Comparison of ENCODE assay signal across 8 cellular contexts in the genomic region with DNA sequence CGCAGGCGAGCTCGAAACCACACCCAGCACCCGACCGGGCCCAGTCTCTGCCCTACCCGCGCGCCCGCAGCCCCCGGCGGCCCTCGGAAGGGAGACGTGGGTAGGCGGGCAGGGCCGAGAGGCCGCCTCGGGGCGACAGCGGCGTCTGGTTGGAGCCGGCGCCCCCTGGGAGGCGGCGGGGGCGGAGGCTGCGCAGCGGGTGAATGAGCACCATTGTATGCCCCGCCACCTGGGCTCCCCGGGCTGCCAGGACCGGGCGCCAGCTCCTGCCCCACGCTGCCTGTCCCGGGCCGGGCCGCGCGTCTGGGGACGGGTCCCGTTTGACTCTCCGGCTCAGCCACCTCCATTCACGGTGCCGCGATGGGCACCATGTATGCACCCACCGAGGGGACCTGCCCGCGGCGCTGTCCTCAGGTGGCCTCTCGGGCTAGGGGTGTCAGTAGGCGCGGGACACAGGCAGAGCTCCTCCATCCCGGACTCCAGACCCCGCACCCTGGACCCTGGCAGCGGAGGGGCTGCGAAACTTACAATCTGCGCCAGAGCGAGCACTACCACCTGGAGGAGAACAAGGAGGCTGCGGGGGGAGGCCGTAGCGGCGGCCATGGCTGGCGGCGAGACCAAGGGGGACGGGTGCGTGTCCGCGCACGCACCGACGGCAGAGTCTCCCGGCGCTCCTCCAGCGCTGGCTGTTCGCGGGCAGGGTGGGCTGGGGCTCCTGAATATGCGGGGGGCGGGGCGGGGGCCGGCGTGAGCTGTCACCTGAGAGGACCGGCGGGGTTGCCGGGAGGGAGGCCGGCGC. TPM values are rescaled to one million over a fixed set of nuclear protein-coding genes. Genes with fewer than 3 reads are reported as not detected.
DNase-seq lines count a peak whose midpoint lies in the region; ATAC-seq and TF ChIP-seq lines count a peak whose summit lies in the region.

Gene COL9A2 (minus strand): TSS at position 692 of the 799 bp plus-strand sequence. CDS start 89 bp downstream, at position 603.

- H3K4me3 ChIP-seq in OCI-LY3 (ENCODE audit: low read length): peak within 1 kb of the TSS; percentile 76
- peak within 1 kb of the TSS in 2 of 3 donors; percentile 29 to 37 for H3K4me3 ChIP-seq in thyroid gland (replicated peaks in 1 of 3)

- H4K20me1 ChIP-seq in OCI-LY3 (ENCODE audit: insufficient read depth, low read length): no peaks in the 10 kb centered on the region

- intact Hi-C loops in thyroid gland (cut with DNase I): no loop called here

- peak within 1 kb of the TSS; percentile 49 for H3K9ac ChIP-seq in OCI-LY3 (ENCODE audit: low read length)

- peak; percentile 41 for DNase-seq in activated T-helper 9 cell treated with anti-CD3 and anti-CD28 coated beads, Interleukin-2, amount 50 U/mL, for 16 hours (ENCODE audit: low read depth)
- DNase-seq in germinal center (ENCODE audit: low spot score): peak; percentile 90
- DNase-seq in nucleus accumbens (lab: John Stamatoyannopoulos, UW): peak in 51 of 56 donors; percentile 35 to 92 (median 74)
- DNase-seq in thyroid gland: peak; percentile 70 to 72
- no peak for DNase-seq in cerebellar nuclear complex (lab: John Stamatoyannopoulos, UW)
- DNase-seq in SHP77 treated with DMSO at 0.1 percent for 48 hours (lab: John Stamatoyannopoulos, UW): no peak

- H3K27me3 ChIP-seq in OCI-LY3 (ENCODE audit: low read depth, low read length): peaks cover 9% of the 10 kb centered on the region; the same call in 1 of the 2 replicates
- H3K27me3 ChIP-seq in thyroid gland: no peaks in the 10 kb centered on the region

- peak within 1 kb of the TSS; percentile 93 for H3K4me2 ChIP-seq in OCI-LY3 (ENCODE audit: low read length)

- H3K36me3 ChIP-seq in OCI-LY3 (replicated peaks; ENCODE audit: low read depth, low read length) (no peaks in the 10 kb centered on the region), thyroid gland (no peaks in the 10 kb centered on the region)

- TF ChIP-seq POLR2A in thyroid gland (IDR thresholded peaks at IDR 0.05): peak in 1 of 2 donors; percentile 36

- peak within 1 kb of the TSS; percentile 91 for H2AFZ ChIP-seq in OCI-LY3 (ENCODE audit: low read depth, low read length)

- peak; percentile 35 for ATAC-seq in GM18517 (IDR thresholded peaks at IDR 0.05; ENCODE audit: unreplicated experiment)

- no peaks in the 10 kb centered on the region for H3K79me2 ChIP-seq in OCI-LY3 (ENCODE audit: low read length)

- H3K4me1 ChIP-seq in OCI-LY3 (ENCODE audit: low read length) (peaks cover 38% of the 10 kb centered on the region), thyroid gland (peaks cover 16 to 17% of the 10 kb centered on the region in 2 donors)

- no CpG with 5 or more reads among the region's 84 CpGs for WGBS in thyroid gland, 2 donors

- TF ChIP-seq CTCF in OCI-LY3 (IDR thresholded peaks at IDR 0.05; ENCODE audit: low read depth, low read length): no peak; the same call in 1 of the 2 replicates
- TF ChIP-seq CTCF in thyroid gland (IDR thresholded peaks at IDR 0.05): no peak

- H3K9me3 ChIP-seq in OCI-LY3 (ENCODE audit: insufficient read depth, low read length) (no peaks in the 10 kb centered on the region), thyroid gland (no peaks in the 10 kb centered on the region)

- no peak within 1 kb of the TSS for H3K27ac ChIP-seq in OCI-LY3 (ENCODE audit: low read length)
- H3K27ac ChIP-seq in thyroid gland: no peak within 1 kb of the TSS

RNA-seq across cellular contexts. Expression of gene COL9A2, which starts in this region (rescaled TPM):
- total RNA-seq in thyroid gland: 10 to 100 TPM in 2 of 4 donors, 1 to 10 TPM in 2; 6.2 to 21.6 (median 11.7) TPM

Comparison
In these comparisons a context has a peak if more than half of its experiments do, and no peak if none do; other contexts are left out.
1. DNase-seq: peak in activated T-helper 9 cell treated with anti-CD3 and anti-CD28 coated beads, Interleukin-2, amount 50 U/mL, for 16 hours (single experiment), germinal center (single experiment), nucleus accumbens (51 of 56) and thyroid gland (2 of 2); none in cerebellar nuclear complex (0 of 2) and SHP77 treated with DMSO at 0.1 percent for 48 hours (single experiment).